In the genomic region with DNA sequence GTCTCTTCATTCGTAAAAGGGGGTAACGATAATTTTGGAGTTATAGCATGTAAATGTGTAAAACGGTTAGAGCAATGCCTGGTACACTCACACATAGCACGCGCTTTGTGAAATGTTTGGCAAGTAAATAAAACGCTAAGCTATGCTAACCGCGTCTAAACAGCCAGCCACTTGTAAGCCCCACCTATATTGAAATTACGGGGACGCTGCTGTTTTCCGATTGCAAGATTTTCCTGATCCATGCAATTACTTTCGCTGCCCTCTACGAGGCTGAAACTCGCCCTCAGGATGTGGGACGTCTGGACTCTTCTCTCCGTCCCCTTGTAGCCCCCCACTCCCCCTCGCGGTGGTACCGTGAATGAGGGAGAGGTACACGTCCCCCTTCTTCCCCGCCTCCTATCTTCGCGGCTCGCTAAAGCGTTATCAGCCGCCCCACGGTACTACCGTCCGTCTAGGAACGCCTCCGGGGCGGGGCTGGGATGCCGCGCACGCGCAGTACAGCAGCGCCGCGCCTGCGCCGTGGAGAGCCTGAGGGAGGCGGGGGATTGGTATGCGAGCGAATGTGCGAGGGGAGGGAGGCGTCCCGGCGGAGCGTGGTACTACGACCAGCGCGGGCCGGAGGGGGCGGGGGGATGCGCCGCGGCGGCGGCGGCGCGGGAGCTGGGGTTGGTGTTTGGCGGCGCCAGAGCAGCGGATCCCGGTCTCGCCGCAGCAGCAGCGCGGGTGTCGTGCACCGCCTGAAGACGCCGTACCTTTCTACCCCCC, we compare ENCODE assay signal across 1 cellular context.
A peak's percentile ranks its signal among the peaks of the same experiment; 100 is the strongest.
TF ChIP-seq lines count a peak whose summit lies in the region.

STIM2 (plus strand) TSS at position 685 of the 765 bp plus-strand sequence.

TF ChIP-seq in GM12878, 131 proteins besides CTCF, POLR2A, EP300 and RAD21 (continued from another document and continues in another):
- TF ChIP-seq JUNB (IDR thresholded peaks at IDR 0.05) (no peak), LARP7 (IDR thresholded peaks at IDR 0.05) (no peak; the same call in none of the 2 replicates), BHLHE40 (IDR thresholded peaks at IDR 0.05; ENCODE audit: borderline replicate concordance in 1 of 2, low read depth in 2 of 2, low read length in 1 of 2) (peak; percentile 3 to 37; a peak in 2 of 4 replicates), USF2 (IDR thresholded peaks at IDR 0.05; ENCODE audit: borderline replicate concordance, low read depth, low read length) (no peak), TAF1 (IDR thresholded peaks at IDR 0.05; ENCODE audit: borderline replicate concordance, low read depth, low read length) (peak; percentile 46; the same call in 1 of the 2 replicates), CHD2 (IDR thresholded peaks at IDR 0.05; ENCODE audit: borderline replicate concordance, low read depth, low read length) (0 out of 2 replicates have a peak, but pooled peaks have one; percentile 18), FOXM1 (IDR thresholded peaks at IDR 0.05; ENCODE audit: low read depth, low read length) (no peak), GABPA (IDR thresholded peaks at IDR 0.05; ENCODE audit: low read depth) (no peak), JUND (IDR thresholded peaks at IDR 0.05; ENCODE audit: low read depth, low read length) (no peak), YY1 (IDR thresholded peaks at IDR 0.05; ENCODE audit: low read depth, low read length) (no peak), MLLT1 (IDR thresholded peaks at IDR 0.05) (peak; percentile 62), SKIL (IDR thresholded peaks at IDR 0.05; ENCODE audit: low read depth, poor library complexity, severe bottlenecking) (peak; percentile 14), EGR1 (IDR thresholded peaks at IDR 0.05; ENCODE audit: borderline replicate concordance in 1 of 2, low read depth in 2 of 2, low read length in 2 of 2) (no peak), EED (IDR thresholded peaks at IDR 0.05; ENCODE audit: low read depth) (peak; percentile 45; the same call in 1 of the 2 replicates), MYB (IDR thresholded peaks at IDR 0.05; ENCODE audit: borderline replicate concordance, low read depth, low read length) (no peak), ZBTB4 (CRISPR knock-in tag; IDR thresholded peaks at IDR 0.05) (no peak), MTA3 (IDR thresholded peaks at IDR 0.05; ENCODE audit: borderline replicate concordance, low read length) (no peak), ATF2 (IDR thresholded peaks at IDR 0.05; ENCODE audit: low read length) (no peak), POU2F2 (IDR thresholded peaks at IDR 0.05; ENCODE audit: borderline replicate concordance, low read depth, low read length) (no peak), SUZ12 (IDR thresholded peaks at IDR 0.05; ENCODE audit: unreplicated experiment) (no peak), YBX1 (IDR thresholded peaks at IDR 0.05) (no peak), TCF7 (IDR thresholded peaks at IDR 0.05; ENCODE audit: borderline replicate concordance) (no peak), KAT2A (conservative IDR thresholded peaks at IDR 0.05; ENCODE audit: control insufficient read depth, low read depth, low read length) (no peak), SMAD1 (IDR thresholded peaks at IDR 0.05; ENCODE audit: low read depth, partially characterized antibody) (no peak), CBX3 (IDR thresholded peaks at IDR 0.05; ENCODE audit: borderline replicate concordance, low read depth) (no peak), PAX5 (IDR thresholded peaks at IDR 0.05; ENCODE audit: borderline replicate concordance, low read depth, low read length) (no peak), MAX (IDR thresholded peaks at IDR 0.05; ENCODE audit: low read depth, low read length) (peak; percentile 56; the same call in 1 of the 2 replicates), SIN3A (IDR thresholded peaks at IDR 0.05; ENCODE audit: low read depth, low read length) (0 out of 2 replicates have a peak, but pooled peaks have one; percentile 57), SREBF1 (IDR thresholded peaks at IDR 0.05; ENCODE audit: low read length) (no peak), BMI1 (IDR thresholded peaks at IDR 0.05; ENCODE audit: borderline replicate concordance) (no peak), RELA (IDR thresholded peaks at IDR 0.05; ENCODE audit: borderline replicate concordance, partially characterized antibody) (peak; percentile 9), NFYA (IDR thresholded peaks at IDR 0.05; ENCODE audit: borderline replicate concordance, low read depth, low read length) (no peak), MXI1 (IDR thresholded peaks at IDR 0.05; ENCODE audit: low read depth, low read length) (no peak), ZNF24 (IDR thresholded peaks at IDR 0.05) (no peak), NRF1 (conservative IDR thresholded peaks at IDR 0.05; ENCODE audit: low read depth, low read length) (peak; percentile 92), SREBF2 (IDR thresholded peaks at IDR 0.05; ENCODE audit: low read length) (no peak), ASH2L (IDR thresholded peaks at IDR 0.05; ENCODE audit: borderline replicate concordance, low read depth) (no peak), IKZF1 (conservative IDR thresholded peaks at IDR 0.05) (peak; percentile 82), STAT1 (conservative IDR thresholded peaks at IDR 0.05) (no peak)
- TF ChIP-seq, protein P1, sequence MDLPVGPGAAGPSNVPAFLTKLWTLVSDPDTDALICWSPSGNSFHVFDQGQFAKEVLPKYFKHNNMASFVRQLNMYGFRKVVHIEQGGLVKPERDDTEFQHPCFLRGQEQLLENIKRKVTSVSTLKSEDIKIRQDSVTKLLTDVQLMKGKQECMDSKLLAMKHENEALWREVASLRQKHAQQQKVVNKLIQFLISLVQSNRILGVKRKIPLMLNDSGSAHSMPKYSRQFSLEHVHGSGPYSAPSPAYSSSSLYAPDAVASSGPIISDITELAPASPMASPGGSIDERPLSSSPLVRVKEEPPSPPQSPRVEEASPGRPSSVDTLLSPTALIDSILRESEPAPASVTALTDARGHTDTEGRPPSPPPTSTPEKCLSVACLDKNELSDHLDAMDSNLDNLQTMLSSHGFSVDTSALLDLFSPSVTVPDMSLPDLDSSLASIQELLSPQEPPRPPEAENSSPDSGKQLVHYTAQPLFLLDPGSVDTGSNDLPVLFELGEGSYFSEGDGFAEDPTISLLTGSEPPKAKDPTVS (IDR thresholded peaks at IDR 0.05; ENCODE audit: low read depth, low read length): no peak
- TF ChIP-seq, protein P2, sequence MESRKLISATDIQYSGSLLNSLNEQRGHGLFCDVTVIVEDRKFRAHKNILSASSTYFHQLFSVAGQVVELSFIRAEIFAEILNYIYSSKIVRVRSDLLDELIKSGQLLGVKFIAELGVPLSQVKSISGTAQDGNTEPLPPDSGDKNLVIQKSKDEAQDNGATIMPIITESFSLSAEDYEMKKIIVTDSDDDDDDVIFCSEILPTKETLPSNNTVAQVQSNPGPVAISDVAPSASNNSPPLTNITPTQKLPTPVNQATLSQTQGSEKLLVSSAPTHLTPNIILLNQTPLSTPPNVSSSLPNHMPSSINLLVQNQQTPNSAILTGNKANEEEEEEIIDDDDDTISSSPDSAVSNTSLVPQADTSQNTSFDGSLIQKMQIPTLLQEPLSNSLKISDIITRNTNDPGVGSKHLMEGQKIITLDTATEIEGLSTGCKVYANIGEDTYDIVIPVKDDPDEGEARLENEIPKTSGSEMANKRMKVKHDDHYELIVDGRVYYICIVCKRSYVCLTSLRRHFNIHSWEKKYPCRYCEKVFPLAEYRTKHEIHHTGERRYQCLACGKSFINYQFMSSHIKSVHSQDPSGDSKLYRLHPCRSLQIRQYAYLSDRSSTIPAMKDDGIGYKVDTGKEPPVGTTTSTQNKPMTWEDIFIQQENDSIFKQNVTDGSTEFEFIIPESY (IDR thresholded peaks at IDR 0.05): no peak
- TF ChIP-seq, protein P3, sequence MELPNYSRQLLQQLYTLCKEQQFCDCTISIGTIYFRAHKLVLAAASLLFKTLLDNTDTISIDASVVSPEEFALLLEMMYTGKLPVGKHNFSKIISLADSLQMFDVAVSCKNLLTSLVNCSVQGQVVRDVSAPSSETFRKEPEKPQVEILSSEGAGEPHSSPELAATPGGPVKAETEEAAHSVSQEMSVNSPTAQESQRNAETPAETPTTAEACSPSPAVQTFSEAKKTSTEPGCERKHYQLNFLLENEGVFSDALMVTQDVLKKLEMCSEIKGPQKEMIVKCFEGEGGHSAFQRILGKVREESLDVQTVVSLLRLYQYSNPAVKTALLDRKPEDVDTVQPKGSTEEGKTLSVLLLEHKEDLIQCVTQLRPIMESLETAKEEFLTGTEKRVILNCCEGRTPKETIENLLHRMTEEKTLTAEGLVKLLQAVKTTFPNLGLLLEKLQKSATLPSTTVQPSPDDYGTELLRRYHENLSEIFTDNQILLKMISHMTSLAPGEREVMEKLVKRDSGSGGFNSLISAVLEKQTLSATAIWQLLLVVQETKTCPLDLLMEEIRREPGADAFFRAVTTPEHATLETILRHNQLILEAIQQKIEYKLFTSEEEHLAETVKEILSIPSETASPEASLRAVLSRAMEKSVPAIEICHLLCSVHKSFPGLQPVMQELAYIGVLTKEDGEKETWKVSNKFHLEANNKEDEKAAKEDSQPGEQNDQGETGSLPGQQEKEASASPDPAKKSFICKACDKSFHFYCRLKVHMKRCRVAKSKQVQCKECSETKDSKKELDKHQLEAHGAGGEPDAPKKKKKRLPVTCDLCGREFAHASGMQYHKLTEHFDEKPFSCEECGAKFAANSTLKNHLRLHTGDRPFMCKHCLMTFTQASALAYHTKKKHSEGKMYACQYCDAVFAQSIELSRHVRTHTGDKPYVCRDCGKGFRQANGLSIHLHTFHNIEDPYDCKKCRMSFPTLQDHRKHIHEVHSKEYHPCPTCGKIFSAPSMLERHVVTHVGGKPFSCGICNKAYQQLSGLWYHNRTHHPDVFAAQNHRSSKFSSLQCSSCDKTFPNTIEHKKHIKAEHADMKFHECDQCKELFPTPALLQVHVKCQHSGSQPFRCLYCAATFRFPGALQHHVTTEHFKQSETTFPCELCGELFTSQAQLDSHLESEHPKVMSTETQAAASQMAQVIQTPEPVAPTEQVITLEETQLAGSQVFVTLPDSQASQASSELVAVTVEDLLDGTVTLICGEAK (IDR thresholded peaks at IDR 0.05; ENCODE audit: borderline replicate concordance): no peak
